ENCODE assay signal across 8 cellular contexts in genomic region chr4:10554694-10555093, GRCh38.
A peak's percentile ranks its signal among the peaks of the same experiment; 100 is the strongest.
DNase-seq lines count a peak whose midpoint lies in the region; ATAC-seq and TF ChIP-seq lines count a peak whose summit lies in the region.

No MANE protein-coding gene starts in this region.

- H3K9me3 ChIP-seq in HEK293 (ENCODE audit: control insufficient read depth, insufficient read depth, low read depth, low read length), result no peaks in the 10 kb centered on the region

- DNase-seq in MV-4-11 (lab: John Stamatoyannopoulos, UW) (peak; percentile 41), SKM-1 treated with dmso at 0.1 percent for 144 hours (lab: John Stamatoyannopoulos, UW; ENCODE audit: unreplicated experiment) (peak; percentile 72), iPS-NIHi11 (ENCODE audit: low spot score) (peak; percentile 49)
- DNase-seq in stimulated activated CD4-positive, alpha-beta T cell treated with anti-CD3 and anti-CD28 coated beads, Interleukin-15, amount 100 ng/mL, for 24 hours, result peak; percentile 57

- POLR2A ChIA-PET in HEK293 (lab: Yijun Ruan, JAX), result no interaction called here

- CTCF ChIA-PET in HEK293 (lab: Yijun Ruan, JAX), result interaction anchor here (0.7 to 1.6 kb wide), 7 partner anchors 18 to 657 kb away, joined by 3 to 5 read pairs (median 3); no protein-coding TSS in a partner anchor

- H3K27me3 Mint-ChIP-seq in brain, result peaks cover 9% of the 10 kb centered on the region

- H3K27ac ChIP-seq in HEK293 (ENCODE audit: extremely low read depth, low read depth, low read length), result no peak overlapping the region

- no peaks in the 10 kb centered on the region for H3K36me3 ChIP-seq in HEK293 (ENCODE audit: control insufficient read depth in 2 of 2, insufficient read depth in 1 of 2, low read length in 2 of 2)

- no peak for ATAC-seq in GM18517 (IDR thresholded peaks at IDR 0.05; ENCODE audit: unreplicated experiment)

- peaks cover 11% of the 10 kb centered on the region for H3K4me1 Mint-ChIP-seq in brain

- H3K27ac Mint-ChIP-seq in brain, result peak overlapping the region in 2 of 5 experiments; percentile 15 to 18

- no peak overlapping the region for H3K4me3 ChIP-seq in HEK293 (ENCODE audit: low read depth, low read length)

- no peaks in the 10 kb centered on the region for H3K4me1 ChIP-seq in HEK293 (ENCODE audit: control insufficient read depth, insufficient read depth, low read length)

- H3K4me3 Mint-ChIP-seq in brain, result peak overlapping the region in 3 of 5 experiments; percentile 7 to 57 (median 30)

- no peaks in the 10 kb centered on the region for H3K36me3 Mint-ChIP-seq in brain

- TF ChIP-seq CTCF in GM12873 (IDR thresholded peaks at IDR 0.05; ENCODE audit: insufficient read depth, low read depth, low read length, missing control alignments) (peak; percentile 77), HEK293 (tag by site-specific recombination; IDR thresholded peaks at IDR 0.05) (no peak), brain (conservative IDR thresholded peaks at IDR 0.05) (peak; percentile 76 to 84)

- no peaks in the 10 kb centered on the region for H3K9me3 Mint-ChIP-seq in brain

TF ChIP-seq in HEK293, 187 proteins besides CTCF, POLR2A, EP300 and RAD21:
- no peak for TF ChIP-seq ZBTB6 (tag by site-specific recombination; IDR thresholded peaks at IDR 0.05)
- TF ChIP-seq ZBTB17 (tag by site-specific recombination; IDR thresholded peaks at IDR 0.05), result peak; percentile 45; the same call in 1 of the 2 replicates
- peak; percentile 84 for TF ChIP-seq ZNF654 (tag by site-specific recombination; IDR thresholded peaks at IDR 0.05; ENCODE audit: low read depth)
- TF ChIP-seq PRDM10 (tag by site-specific recombination; IDR thresholded peaks at IDR 0.05), result peak; percentile 78
- TF ChIP-seq, protein P1, sequence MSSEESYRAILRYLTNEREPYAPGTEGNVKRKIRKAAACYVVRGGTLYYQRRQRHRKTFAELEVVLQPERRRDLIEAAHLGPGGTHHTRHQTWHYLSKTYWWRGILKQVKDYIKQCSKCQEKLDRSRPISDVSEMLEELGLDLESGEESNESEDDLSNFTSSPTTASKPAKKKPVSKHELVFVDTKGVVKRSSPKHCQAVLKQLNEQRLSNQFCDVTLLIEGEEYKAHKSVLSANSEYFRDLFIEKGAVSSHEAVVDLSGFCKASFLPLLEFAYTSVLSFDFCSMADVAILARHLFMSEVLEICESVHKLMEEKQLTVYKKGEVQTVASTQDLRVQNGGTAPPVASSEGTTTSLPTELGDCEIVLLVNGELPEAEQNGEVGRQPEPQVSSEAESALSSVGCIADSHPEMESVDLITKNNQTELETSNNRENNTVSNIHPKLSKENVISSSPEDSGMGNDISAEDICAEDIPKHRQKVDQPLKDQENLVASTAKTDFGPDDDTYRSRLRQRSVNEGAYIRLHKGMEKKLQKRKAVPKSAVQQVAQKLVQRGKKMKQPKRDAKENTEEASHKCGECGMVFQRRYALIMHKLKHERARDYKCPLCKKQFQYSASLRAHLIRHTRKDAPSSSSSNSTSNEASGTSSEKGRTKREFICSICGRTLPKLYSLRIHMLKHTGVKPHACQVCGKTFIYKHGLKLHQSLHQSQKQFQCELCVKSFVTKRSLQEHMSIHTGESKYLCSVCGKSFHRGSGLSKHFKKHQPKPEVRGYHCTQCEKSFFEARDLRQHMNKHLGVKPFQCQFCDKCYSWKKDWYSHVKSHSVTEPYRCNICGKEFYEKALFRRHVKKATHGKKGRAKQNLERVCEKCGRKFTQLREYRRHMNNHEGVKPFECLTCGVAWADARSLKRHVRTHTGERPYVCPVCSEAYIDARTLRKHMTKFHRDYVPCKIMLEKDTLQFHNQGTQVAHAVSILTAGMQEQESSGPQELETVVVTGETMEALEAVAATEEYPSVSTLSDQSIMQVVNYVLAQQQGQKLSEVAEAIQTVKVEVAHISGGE (tag by site-specific recombination; conservative IDR thresholded peaks at IDR 0.05; ENCODE audit: low read depth), result no peak
